8 cellular contexts compared by ENCODE assay signal in the genomic region with DNA sequence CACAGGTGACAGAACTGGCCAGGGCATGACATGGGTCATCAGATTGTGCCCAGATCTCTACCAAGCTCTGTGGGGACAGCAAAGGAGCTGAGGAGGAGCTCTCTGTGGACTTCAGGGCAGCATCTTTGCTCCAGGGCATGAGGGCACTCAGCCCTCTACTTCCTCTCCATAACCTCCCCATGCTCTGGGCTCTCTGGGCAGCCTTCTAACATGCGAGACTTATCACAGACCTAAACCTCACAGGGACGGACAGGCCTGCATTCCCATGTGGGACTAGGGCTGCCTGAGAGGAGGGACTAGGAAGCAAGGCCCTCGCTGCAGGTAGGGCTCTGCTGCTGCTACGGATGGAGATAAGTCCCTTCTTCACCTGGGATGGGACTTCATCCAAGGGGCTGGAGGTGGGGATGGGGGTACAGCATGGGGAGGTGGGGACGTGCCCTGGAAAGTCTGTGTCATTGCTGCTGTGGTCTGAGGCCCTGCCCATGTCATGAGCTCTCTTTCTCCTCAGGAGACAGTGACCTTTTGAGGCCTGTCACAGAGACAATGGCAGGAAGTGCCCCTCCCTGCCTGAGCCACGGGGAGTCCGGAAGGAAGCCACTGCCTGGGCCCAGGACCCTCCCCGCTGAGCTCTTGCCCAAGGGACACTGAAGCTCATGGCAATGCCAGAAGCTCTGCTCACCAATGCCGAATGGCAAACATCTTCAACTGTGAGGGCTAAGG. TPM values are rescaled to one million over a fixed set of nuclear protein-coding genes. Genes with fewer than 3 reads are reported as not detected.
DNase-seq lines count a peak whose midpoint lies in the region; ATAC-seq lines count a peak whose summit lies in the region.

No MANE protein-coding gene starts in this region.

- H3K4me1 ChIP-seq in HUES48 (ENCODE audit: control insufficient read depth, insufficient read depth, low read length): peaks cover 37% of the 10 kb centered on the region

- no peak overlapping the region for H3K9ac ChIP-seq in HUES48 (ENCODE audit: low read depth, low read length)

- no peak overlapping the region for H3K4me3 ChIP-seq in HUES48 (ENCODE audit: low read depth, low read length)

- peak overlapping the region; percentile 32 for H3K27ac ChIP-seq in HUES48 (ENCODE audit: low read depth, low read length)

- H3K27me3 ChIP-seq in HUES48 (ENCODE audit: control insufficient read depth, insufficient read depth, low read length): no peaks in the 10 kb centered on the region

- DNase-seq in activated CD4-positive, CD25-positive, alpha-beta regulatory T cell (lab: John Stamatoyannopoulos, UW): peak in 3 of 4 experiments; percentile 38 to 56 (median 44)
- DNase-seq in effector CD8-positive, alpha-beta T cell (lab: John Stamatoyannopoulos, UW): peak; percentile 8
- peak; percentile 24 for DNase-seq in stimulated activated CD4-positive, alpha-beta T cell treated with anti-CD3 and anti-CD28 coated beads, Interleukin-4, amount 100 ng/mL, for 1 hour
- DNase-seq in mesenteric fat pad (ENCODE audit: low spot score): no peak
- DNase-seq in kidney tubule cell (ENCODE audit: low spot score): no peak
- DNase-seq in NCI-H2227 treated with DMSO at 0.1 percent for 48 hours (lab: John Stamatoyannopoulos, UW): no peak

- no peaks in the 10 kb centered on the region for H3K36me3 ChIP-seq in HUES48 (ENCODE audit: control insufficient read depth, insufficient read depth, low read length)

- H3K9me3 ChIP-seq in HUES48 (ENCODE audit: control insufficient read depth, insufficient read depth, low read length): no peaks in the 10 kb centered on the region

- ATAC-seq in GM19463 (IDR thresholded peaks at IDR 0.05; ENCODE audit: unreplicated experiment): no peak

RNA-seq across cellular contexts. Expression of a gene that starts 44.1 kb away (rescaled TPM):
- 23.1 TPM for total RNA-seq in mesenteric fat pad

Comparison
In these comparisons a context has a peak if more than half of its experiments do, and no peak if none do; other contexts are left out.
1. DNase-seq: peak in activated CD4-positive, CD25-positive, alpha-beta regulatory T cell (3 of 4), effector CD8-positive, alpha-beta T cell (single experiment) and stimulated activated CD4-positive, alpha-beta T cell treated with anti-CD3 and anti-CD28 coated beads, Interleukin-4, amount 100 ng/mL, for 1 hour (single experiment); none in mesenteric fat pad (single experiment), kidney tubule cell (single experiment) and NCI-H2227 treated with DMSO at 0.1 percent for 48 hours (single experiment).